8 cellular contexts compared by ENCODE assay signal in the genomic region with DNA sequence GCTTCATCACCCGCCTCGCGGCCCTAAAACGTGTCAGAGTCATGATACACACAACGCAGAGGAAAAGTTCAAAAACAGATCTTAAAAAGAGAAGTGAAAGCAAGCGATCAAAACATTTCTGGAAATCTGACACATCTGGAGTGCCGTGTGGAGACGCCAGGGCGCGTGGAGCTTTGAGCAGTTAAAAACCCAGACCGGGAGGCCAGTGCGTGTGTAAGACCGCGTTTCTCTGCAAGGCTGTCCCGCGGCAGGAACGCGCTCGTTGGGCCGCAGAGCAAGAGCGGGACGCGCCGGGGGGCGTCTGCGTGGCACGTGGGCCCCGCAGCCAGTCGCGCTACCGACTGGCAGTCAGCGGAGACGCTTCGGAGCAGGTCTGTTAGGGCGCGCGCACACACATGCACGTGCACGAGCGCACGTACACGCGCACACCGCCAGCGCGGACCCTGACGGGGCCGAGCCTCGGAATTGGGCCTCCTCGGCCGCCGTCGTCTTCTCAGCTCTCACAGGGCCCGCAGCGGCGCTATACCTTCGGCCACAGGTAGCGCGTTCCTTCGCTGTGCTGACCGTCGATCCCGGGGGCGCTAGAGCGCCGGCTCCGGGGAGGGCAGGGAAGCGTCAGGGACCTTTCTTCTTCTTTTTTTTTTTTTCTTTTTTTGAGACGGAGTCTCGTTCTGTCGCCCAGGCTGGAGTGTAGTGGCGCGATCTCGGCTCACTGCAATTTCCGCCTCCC. TPM values are rescaled to one million over a fixed set of nuclear protein-coding genes. Genes with fewer than 3 reads are reported as not detected.
DNase-seq lines count a peak whose midpoint lies in the region; ATAC-seq and TF ChIP-seq lines count a peak whose summit lies in the region.

No MANE protein-coding gene starts in this region.

- peak; percentile 29 to 60 for TF ChIP-seq RAD21 in liver (IDR thresholded peaks at IDR 0.05)

- peak overlapping the region; percentile 95 to 96 for H3K27ac ChIP-seq in liver (ENCODE audit: low read depth in 1 of 2, low read length in 2 of 2)

- peaks cover 0 to 12% (median 6%) of the 10 kb centered on the region in 4 donors for H3K4me1 ChIP-seq in liver (ENCODE audit: control insufficient read depth in 4 of 4, insufficient read depth in 4 of 4, low read length in 3 of 4)

- DNase-seq in AML-193 (lab: John Stamatoyannopoulos, UW) (peak; percentile 87 to 92), NCI-H526 (lab: John Stamatoyannopoulos, UW) (peak; percentile 87 to 98), dermis microvascular lymphatic vessel endothelial cell (ENCODE audit: low read depth in 2 of 2) (peak; percentile 90 to 96)
- peak; percentile 87 to 90 for DNase-seq in activated CD4-positive, alpha-beta T cell treated with anti-CD3 and anti-CD28 coated beads, Interleukin-2, amount 50 U/mL, for 48 hours
- peak; percentile 90 for DNase-seq in stimulated activated CD4-positive, alpha-beta T cell treated with anti-CD3 and anti-CD28 coated beads, Interleukin-4, amount 100 ng/mL, for 1 hour

- under 1% methylated on average over 75 of the region's 75 CpGs for WGBS in liver

- peak; percentile 48 for TF ChIP-seq CTCF in liver (IDR thresholded peaks at IDR 0.05; ENCODE audit: low read depth, low read length, missing input control)

- ATAC-seq in GM19035 (IDR thresholded peaks at IDR 0.05; ENCODE audit: unreplicated experiment) (peak; percentile 91), HG03354 (IDR thresholded peaks at IDR 0.05; ENCODE audit: poor library complexity, severe bottlenecking, unreplicated experiment) (peak; percentile 85)

- H3K9me3 ChIP-seq in liver (ENCODE audit: control insufficient read depth in 4 of 4, low read length in 3 of 4) = no peaks in the 10 kb centered on the region

- peak overlapping the region; percentile 53 to 92 (median 90) for H3K4me3 ChIP-seq in liver (ENCODE audit: low read depth in 1 of 3, low read length in 3 of 3)

- no peaks in the 10 kb centered on the region for H3K27me3 ChIP-seq in liver (ENCODE audit: control insufficient read depth in 4 of 4, insufficient read depth in 4 of 4, low read length in 3 of 4)

- no peaks in the 10 kb centered on the region for H3K36me3 ChIP-seq in liver (ENCODE audit: control insufficient read depth in 4 of 4, insufficient read depth in 3 of 4, low read depth in 1 of 4, low read length in 3 of 4)

- peak overlapping the region; percentile 70 to 88 for H3K9ac ChIP-seq in liver (ENCODE audit: low read depth in 1 of 2, low read length in 2 of 2)

TF ChIP-seq in liver, 16 proteins besides CTCF, POLR2A, EP300 and RAD21:
- TF ChIP-seq EGR1 (IDR thresholded peaks at IDR 0.05; ENCODE audit: low read depth in 2 of 2) = no peak
- TF ChIP-seq TAF1 (conservative IDR thresholded peaks at IDR 0.05) = peak; percentile 60
- TF ChIP-seq YY1 (IDR thresholded peaks at IDR 0.05) = peak; percentile 83
- TF ChIP-seq FOXA2 (IDR thresholded peaks at IDR 0.05) = no peak
- TF ChIP-seq, protein P1, sequence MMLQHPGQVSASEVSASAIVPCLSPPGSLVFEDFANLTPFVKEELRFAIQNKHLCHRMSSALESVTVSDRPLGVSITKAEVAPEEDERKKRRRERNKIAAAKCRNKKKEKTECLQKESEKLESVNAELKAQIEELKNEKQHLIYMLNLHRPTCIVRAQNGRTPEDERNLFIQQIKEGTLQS (IDR thresholded peaks at IDR 0.05) = no peak
- TF ChIP-seq, protein P2, sequence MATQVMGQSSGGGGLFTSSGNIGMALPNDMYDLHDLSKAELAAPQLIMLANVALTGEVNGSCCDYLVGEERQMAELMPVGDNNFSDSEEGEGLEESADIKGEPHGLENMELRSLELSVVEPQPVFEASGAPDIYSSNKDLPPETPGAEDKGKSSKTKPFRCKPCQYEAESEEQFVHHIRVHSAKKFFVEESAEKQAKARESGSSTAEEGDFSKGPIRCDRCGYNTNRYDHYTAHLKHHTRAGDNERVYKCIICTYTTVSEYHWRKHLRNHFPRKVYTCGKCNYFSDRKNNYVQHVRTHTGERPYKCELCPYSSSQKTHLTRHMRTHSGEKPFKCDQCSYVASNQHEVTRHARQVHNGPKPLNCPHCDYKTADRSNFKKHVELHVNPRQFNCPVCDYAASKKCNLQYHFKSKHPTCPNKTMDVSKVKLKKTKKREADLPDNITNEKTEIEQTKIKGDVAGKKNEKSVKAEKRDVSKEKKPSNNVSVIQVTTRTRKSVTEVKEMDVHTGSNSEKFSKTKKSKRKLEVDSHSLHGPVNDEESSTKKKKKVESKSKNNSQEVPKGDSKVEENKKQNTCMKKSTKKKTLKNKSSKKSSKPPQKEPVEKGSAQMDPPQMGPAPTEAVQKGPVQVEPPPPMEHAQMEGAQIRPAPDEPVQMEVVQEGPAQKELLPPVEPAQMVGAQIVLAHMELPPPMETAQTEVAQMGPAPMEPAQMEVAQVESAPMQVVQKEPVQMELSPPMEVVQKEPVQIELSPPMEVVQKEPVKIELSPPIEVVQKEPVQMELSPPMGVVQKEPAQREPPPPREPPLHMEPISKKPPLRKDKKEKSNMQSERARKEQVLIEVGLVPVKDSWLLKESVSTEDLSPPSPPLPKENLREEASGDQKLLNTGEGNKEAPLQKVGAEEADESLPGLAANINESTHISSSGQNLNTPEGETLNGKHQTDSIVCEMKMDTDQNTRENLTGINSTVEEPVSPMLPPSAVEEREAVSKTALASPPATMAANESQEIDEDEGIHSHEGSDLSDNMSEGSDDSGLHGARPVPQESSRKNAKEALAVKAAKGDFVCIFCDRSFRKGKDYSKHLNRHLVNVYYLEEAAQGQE (IDR thresholded peaks at IDR 0.05) = peak; percentile 32
- peak; percentile 60 to 65 for TF ChIP-seq HNF4A (conservative IDR thresholded peaks at IDR 0.05)
- peak in 1 of 2 donors; percentile 30 for TF ChIP-seq GABPA (IDR thresholded peaks at IDR 0.05 in 1 of 2, conservative IDR thresholded peaks at IDR 0.05 in 1 of 2)
- TF ChIP-seq, protein P3, sequence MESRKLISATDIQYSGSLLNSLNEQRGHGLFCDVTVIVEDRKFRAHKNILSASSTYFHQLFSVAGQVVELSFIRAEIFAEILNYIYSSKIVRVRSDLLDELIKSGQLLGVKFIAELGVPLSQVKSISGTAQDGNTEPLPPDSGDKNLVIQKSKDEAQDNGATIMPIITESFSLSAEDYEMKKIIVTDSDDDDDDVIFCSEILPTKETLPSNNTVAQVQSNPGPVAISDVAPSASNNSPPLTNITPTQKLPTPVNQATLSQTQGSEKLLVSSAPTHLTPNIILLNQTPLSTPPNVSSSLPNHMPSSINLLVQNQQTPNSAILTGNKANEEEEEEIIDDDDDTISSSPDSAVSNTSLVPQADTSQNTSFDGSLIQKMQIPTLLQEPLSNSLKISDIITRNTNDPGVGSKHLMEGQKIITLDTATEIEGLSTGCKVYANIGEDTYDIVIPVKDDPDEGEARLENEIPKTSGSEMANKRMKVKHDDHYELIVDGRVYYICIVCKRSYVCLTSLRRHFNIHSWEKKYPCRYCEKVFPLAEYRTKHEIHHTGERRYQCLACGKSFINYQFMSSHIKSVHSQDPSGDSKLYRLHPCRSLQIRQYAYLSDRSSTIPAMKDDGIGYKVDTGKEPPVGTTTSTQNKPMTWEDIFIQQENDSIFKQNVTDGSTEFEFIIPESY (IDR thresholded peaks at IDR 0.05) = peak; percentile 82
- TF ChIP-seq, protein P4, sequence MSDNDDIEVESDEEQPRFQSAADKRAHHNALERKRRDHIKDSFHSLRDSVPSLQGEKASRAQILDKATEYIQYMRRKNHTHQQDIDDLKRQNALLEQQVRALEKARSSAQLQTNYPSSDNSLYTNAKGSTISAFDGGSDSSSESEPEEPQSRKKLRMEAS (IDR thresholded peaks at IDR 0.05) = peak; percentile 48
- TF ChIP-seq FOXA1 (IDR thresholded peaks at IDR 0.05) = no peak
- TF ChIP-seq SP1 (IDR thresholded peaks at IDR 0.05) = peak; percentile 51
- no peak for TF ChIP-seq RXRA (IDR thresholded peaks at IDR 0.05)

RNA-seq across cellular contexts. Expression of a gene that starts 35.8 kb away (rescaled TPM):
- 39.7 and 51.3 TPM in 2 replicates for total RNA-seq in dermis microvascular lymphatic vessel endothelial cell
- total RNA-seq in liver = 10 to 100 TPM; 21.2 to 21.9 TPM
- polyA plus RNA-seq in liver = 1 to 10 TPM; 8.1 to 8.4 TPM

Comparison
In these comparisons a context has a peak if more than half of its experiments do, and no peak if none do; other contexts are left out.
1. Peak in every context shown above with its lines: DNase-seq, ATAC-seq, H3K4me3 ChIP-seq and H3K27ac ChIP-seq.